8 cellular contexts compared by ENCODE assay signal in the genomic region with DNA sequence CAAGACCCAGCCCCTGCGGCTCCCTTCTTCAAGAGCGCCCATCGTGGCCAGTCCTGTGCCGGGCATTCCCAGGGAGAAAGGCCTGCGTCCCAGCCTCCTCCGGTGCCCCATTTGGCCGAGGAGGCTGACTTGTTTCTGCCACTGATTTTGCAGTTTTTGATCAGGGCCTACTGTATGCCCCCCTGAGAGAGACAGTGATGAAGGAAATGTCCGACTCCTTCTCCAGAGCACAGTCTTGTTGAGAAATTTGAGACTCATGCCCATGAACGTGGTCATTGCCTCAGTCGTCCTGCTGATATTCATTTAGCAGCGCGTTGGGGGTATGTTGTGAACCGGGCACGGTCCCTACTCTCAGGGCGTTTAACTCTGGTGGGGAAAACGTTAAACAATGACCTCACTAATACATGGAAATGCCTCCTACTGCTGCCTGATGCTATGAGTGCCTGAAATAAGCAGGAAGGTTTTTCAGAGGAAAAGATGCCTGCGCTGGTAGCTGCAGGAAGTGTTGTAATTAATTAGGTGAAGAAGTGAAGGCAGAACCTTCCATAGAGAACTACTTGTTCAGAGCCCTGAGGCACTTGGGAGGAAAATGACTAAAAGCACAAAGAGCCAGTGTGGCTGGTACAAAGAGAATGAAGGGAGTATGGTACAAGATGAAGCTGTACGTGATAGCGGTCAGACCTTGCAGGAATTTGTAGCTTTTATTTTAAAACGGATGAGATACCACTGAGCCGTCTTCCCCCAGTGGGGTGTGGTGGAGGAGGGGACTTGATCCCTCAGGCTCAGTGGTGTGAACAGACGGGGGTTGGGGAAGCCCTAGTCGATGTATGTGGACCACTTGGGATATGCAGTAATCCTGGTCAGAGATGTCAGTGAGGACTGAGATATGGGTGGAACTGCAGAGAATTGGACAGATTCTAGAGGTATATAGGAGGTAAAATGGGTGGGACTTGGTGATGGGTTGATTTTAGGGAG. TPM values are rescaled to one million over a fixed set of nuclear protein-coding genes. Genes with fewer than 3 reads are reported as not detected.
DNase-seq lines count a peak whose midpoint lies in the region; ATAC-seq and TF ChIP-seq lines count a peak whose summit lies in the region.

No MANE protein-coding gene starts in this region.

- no peaks in the 10 kb centered on the region for H3K27me3 ChIP-seq in heart right ventricle
- no peaks in the 10 kb centered on the region for H3K27me3 ChIP-seq in NT2/D1 (ENCODE audit: insufficient read depth, insufficient read length)
- H3K27me3 ChIP-seq in neural progenitor cell, result no peaks in the 10 kb centered on the region

- H4K20me1 ChIP-seq in neural progenitor cell (ENCODE audit: low read depth), result peaks cover 14% of the 10 kb centered on the region

- peaks cover 95% of the 10 kb centered on the region for H3K79me2 ChIP-seq in neural progenitor cell (ENCODE audit: low read depth)

- H3K4me3 ChIP-seq in heart right ventricle (peak overlapping the region; percentile 57 to 99 (median 76)), NT2/D1 (ENCODE audit: insufficient read length, low read depth) (peak overlapping the region; percentile 100), epithelial cell of esophagus (ENCODE audit: low read length) (peak overlapping the region; percentile 63), neural progenitor cell (peak overlapping the region; percentile 84)

- H3K36me3 ChIP-seq in heart right ventricle, result peaks cover 0 to 26% (median 9%) of the 10 kb centered on the region in 9 donors
- peaks cover 59% of the 10 kb centered on the region for H3K36me3 ChIP-seq in NT2/D1 (ENCODE audit: insufficient read depth, insufficient read length, low read length)
- no peaks in the 10 kb centered on the region for H3K36me3 ChIP-seq in neural progenitor cell

- intact Hi-C loops in heart right ventricle (cut with DNase I), result no loop called here
- intact Hi-C loops in Right ventricle myocardium inferior (cut with DNase I), result no loop called here

- peaks cover 16% of the 10 kb centered on the region for H3K4me1 Mint-ChIP-seq in neural progenitor cell

- no peaks in the 10 kb centered on the region for H3K9me3 ChIP-seq in heart right ventricle
- no peaks in the 10 kb centered on the region for H3K9me3 ChIP-seq in NT2/D1 (ENCODE audit: insufficient read depth, low read length)
- H3K9me3 ChIP-seq in neural progenitor cell (ENCODE audit: low read depth), result no peaks in the 10 kb centered on the region

- H3K27ac Mint-ChIP-seq in neural progenitor cell, result no peak overlapping the region

- 2 to 3% methylated on average over 23 of the region's 23 CpGs for WGBS in heart right ventricle, 2 donors

- no peaks in the 10 kb centered on the region for H3K9me3 Mint-ChIP-seq in neural progenitor cell

- ATAC-seq in heart right ventricle (peak in 3 of 8 donors; percentile 2 to 6 (median 4)), Right ventricle myocardium inferior (no peak), GM19455 (IDR thresholded peaks at IDR 0.05; ENCODE audit: unreplicated experiment) (no peak), GM18511 (IDR thresholded peaks at IDR 0.05; ENCODE audit: unreplicated experiment) (no peak)

- H3K27ac ChIP-seq in heart right ventricle (peak overlapping the region; percentile 68 to 93 (median 88)), neural progenitor cell (peak overlapping the region; percentile 22)

- peaks cover 6% of the 10 kb centered on the region for H3K36me3 Mint-ChIP-seq in neural progenitor cell

- H3K9ac ChIP-seq in NT2/D1 (ENCODE audit: insufficient read length, low read depth) (peak overlapping the region; percentile 98), neural progenitor cell (peak overlapping the region; percentile 76)

- H3K27me3 Mint-ChIP-seq in neural progenitor cell (ENCODE audit: insufficient read depth, low read depth), result no peaks in the 10 kb centered on the region

- H2AFZ ChIP-seq in neural progenitor cell (replicated peaks), result peak overlapping the region; percentile 21

- no peak overlapping the region for H3K4me3 Mint-ChIP-seq in neural progenitor cell

- H3K4me1 ChIP-seq in heart right ventricle, result peaks cover 0 to 44% (median 32%) of the 10 kb centered on the region in 9 donors
- peaks cover 5% of the 10 kb centered on the region for H3K4me1 ChIP-seq in NT2/D1 (ENCODE audit: insufficient read depth, insufficient read length)
- H3K4me1 ChIP-seq in neural progenitor cell, result peaks cover 17% of the 10 kb centered on the region

- H3K4me2 ChIP-seq in neural progenitor cell, result peak overlapping the region; percentile 85

- DNase-seq in heart right ventricle (no peak), Right ventricle myocardium inferior (ENCODE audit: missing footprints) (no peak), NT2/D1 (ENCODE audit: low read depth, low spot score) (no peak), epithelial cell of esophagus (ENCODE audit: low read depth) (peak; percentile 83), neural progenitor cell (ENCODE audit: low spot score) (peak; percentile 29), NCI-H2196 treated with DMSO at 0.1 percent for 48 hours (lab: John Stamatoyannopoulos, UW; ENCODE audit: unreplicated experiment) (no peak)

- no peak for TF ChIP-seq CTCF in heart right ventricle (IDR thresholded peaks at IDR 0.05)
- TF ChIP-seq CTCF in epithelial cell of esophagus (IDR thresholded peaks at IDR 0.05; ENCODE audit: insufficient read depth, low read depth, low read length, missing control alignments), result no peak
- no peak for TF ChIP-seq CTCF in neural progenitor cell (IDR thresholded peaks at IDR 0.05)

- H3F3A ChIP-seq in neural progenitor cell (ENCODE audit: low read depth), result peaks cover 4% of the 10 kb centered on the region

RNA-seq across cellular contexts. Expression of gene ZCCHC17, which starts 0.7 kb away (rescaled TPM):
- total RNA-seq in heart right ventricle, result 10 to 100 TPM in 9 of 10 donors, 1 to 10 TPM in 1; 10.0 to 16.6 (median 13.2) TPM
- 10 to 100 TPM; 15.7 to 26.6 TPM for polyA plus RNA-seq in heart right ventricle
- 10.4 TPM for total RNA-seq in Right ventricle myocardium inferior
- 51.1 and 55.0 TPM in 2 replicates for total RNA-seq in neural progenitor cell (ENCODE audit: low replicate concordance)

RNA-seq across cellular contexts. Expression of gene SNRNP40, which starts 1.0 kb away (rescaled TPM):
- total RNA-seq in heart right ventricle, result 10 to 100 TPM; 15.9 to 25.3 (median 18.7) TPM
- polyA plus RNA-seq in heart right ventricle, result 10 to 100 TPM in 1 of 2 donors, 1 to 10 TPM in 1; 9.7 to 14.0 TPM
- total RNA-seq in Right ventricle myocardium inferior, result 19.0 TPM
- 163 and 179 TPM in 2 replicates for total RNA-seq in neural progenitor cell (ENCODE audit: low replicate concordance)

RNA-seq across cellular contexts. Expression of gene NKAIN1, which starts 57.9 kb away (rescaled TPM):
- under 1 TPM in 3 of 10 donors, not detected in 7; 0.15 to 0.45 (median 0.28) TPM for total RNA-seq in heart right ventricle
- polyA plus RNA-seq in heart right ventricle, result under 1 TPM in 1 of 2 donors, not detected in 1; 0.07 TPM
- total RNA-seq in Right ventricle myocardium inferior, result 0.14 TPM
- 14.5 and 24.0 TPM in 2 replicates for total RNA-seq in neural progenitor cell (ENCODE audit: low replicate concordance)

Comparison
In these comparisons a context has a peak if more than half of its experiments do, and no peak if none do; other contexts are left out.
1. DNase-seq: peak in epithelial cell of esophagus (single experiment) and neural progenitor cell (single experiment); none in heart right ventricle (0 of 2), Right ventricle myocardium inferior (single experiment), NT2/D1 (single experiment) and NCI-H2196 treated with DMSO at 0.1 percent for 48 hours (single experiment).
2. RNA of gene NKAIN1, which starts 57.9 kb away (total RNA-seq): 14.5 to 24.0 TPM in neural progenitor cell; 0.14 TPM in Right ventricle myocardium inferior (single experiment) and 0.15 to 0.45 TPM in heart right ventricle; every median in the first group is over 10 times any median in the second.
3. Peak in every context shown above with its lines, with median percentiles within 50 percentile points of each other: H3K4me3 ChIP-seq.